Comparison of ENCODE assay signal across 1 cellular context in the genomic region with DNA sequence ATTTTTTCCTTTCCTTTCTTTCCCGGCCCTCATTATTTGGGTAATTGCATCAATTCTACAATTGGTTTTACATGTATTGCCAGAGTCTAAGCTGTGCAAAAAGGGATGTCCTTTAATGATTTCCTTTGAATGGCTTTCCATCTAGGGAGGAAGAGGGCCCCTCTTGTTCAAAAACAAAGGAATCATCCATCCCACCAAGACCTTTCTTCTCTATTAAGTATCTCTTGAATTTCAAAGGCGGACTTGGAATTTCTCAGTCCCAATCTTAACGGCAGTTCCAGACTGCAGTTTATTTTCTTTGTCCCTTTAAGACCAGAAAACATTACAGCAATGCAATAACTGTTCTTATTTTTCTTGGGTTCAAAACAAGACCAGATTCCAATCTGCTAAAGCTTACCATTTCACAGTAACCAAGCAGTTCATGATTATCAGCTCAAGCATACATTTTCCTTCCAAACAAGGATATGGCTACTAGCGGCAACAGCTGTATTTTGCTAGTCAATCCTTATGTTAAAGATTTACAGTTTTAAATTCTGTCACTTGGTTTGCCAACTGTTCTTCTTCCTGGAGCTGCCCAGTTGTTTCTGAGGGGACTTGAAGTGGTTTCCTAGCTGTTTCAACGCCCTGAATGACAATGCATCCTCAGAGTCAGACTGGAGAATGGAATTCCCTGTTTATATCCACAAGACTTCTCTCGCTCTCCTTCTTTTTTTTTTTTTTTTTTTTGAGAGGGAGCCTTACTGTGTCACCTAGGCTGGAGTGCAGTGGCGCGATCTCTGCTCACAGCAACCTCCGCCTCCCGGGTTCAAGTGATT.
TF ChIP-seq lines count a peak whose summit lies in the region.

No MANE protein-coding gene starts in this region.

TF ChIP-seq in WTC11, 78 proteins besides CTCF, POLR2A, EP300 and RAD21:
- TF ChIP-seq ARID4B (CRISPR knock-in tag; IDR thresholded peaks at IDR 0.05; ENCODE audit: borderline replicate concordance) (no peak), ESRRA (CRISPR knock-in tag; IDR thresholded peaks at IDR 0.05; ENCODE audit: borderline replicate concordance) (no peak)
